Comparison of ENCODE assay signal across 1 cellular context in the genomic region with DNA sequence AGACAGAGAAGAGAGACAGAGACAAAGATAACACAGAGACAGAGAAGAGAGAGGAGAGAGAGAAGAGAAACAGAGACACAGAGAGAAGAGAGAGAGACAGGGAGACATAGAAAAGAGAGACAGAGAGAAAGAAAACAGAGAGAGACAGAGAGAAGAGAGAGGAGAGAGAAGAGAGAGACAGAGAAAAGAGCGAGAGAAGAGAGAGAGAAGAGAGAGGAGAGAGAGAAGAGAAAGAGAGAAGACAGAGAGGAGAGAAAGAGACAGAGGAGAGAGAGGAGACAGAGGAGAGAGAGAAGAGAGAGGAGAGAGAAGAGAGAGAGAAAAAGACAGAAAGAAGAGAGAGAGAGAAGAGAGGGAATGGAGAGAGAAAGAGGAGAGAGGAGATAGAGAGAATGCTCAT.
TF ChIP-seq lines count a peak whose summit lies in the region.

No MANE protein-coding gene starts in this region.

TF ChIP-seq in HEK293, 187 proteins besides CTCF, POLR2A, EP300 and RAD21 (continued from another document):
- TF ChIP-seq, protein P1, sequence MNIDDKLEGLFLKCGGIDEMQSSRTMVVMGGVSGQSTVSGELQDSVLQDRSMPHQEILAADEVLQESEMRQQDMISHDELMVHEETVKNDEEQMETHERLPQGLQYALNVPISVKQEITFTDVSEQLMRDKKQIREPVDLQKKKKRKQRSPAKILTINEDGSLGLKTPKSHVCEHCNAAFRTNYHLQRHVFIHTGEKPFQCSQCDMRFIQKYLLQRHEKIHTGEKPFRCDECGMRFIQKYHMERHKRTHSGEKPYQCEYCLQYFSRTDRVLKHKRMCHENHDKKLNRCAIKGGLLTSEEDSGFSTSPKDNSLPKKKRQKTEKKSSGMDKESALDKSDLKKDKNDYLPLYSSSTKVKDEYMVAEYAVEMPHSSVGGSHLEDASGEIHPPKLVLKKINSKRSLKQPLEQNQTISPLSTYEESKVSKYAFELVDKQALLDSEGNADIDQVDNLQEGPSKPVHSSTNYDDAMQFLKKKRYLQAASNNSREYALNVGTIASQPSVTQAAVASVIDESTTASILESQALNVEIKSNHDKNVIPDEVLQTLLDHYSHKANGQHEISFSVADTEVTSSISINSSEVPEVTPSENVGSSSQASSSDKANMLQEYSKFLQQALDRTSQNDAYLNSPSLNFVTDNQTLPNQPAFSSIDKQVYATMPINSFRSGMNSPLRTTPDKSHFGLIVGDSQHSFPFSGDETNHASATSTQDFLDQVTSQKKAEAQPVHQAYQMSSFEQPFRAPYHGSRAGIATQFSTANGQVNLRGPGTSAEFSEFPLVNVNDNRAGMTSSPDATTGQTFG (tag by site-specific recombination; IDR thresholded peaks at IDR 0.05; ENCODE audit: borderline replicate concordance), result no peak
- TF ChIP-seq HOXA7 (CRISPR knock-in tag; IDR thresholded peaks at IDR 0.05; ENCODE audit: borderline replicate concordance), result no peak
- TF ChIP-seq TRIM28 (IDR thresholded peaks at IDR 0.05; ENCODE audit: borderline replicate concordance, low read length), result no peak
